Comparison of ENCODE assay signal across 8 cellular contexts in genomic region chr11:75351541-75352416, GRCh38. TPM values are rescaled to one million over a fixed set of nuclear protein-coding genes. Genes with fewer than 3 reads are reported as not detected.
DNase-seq lines count a peak whose midpoint lies in the region; ATAC-seq and TF ChIP-seq lines count a peak whose summit lies in the region.

Gene ARRB1 (minus strand): TSS chr11:75351661. CDS start chr11:75351607, 54 bp downstream.

- H3K9me3 ChIP-seq in right cardiac atrium (ENCODE audit: control insufficient read depth, low read length), result no peaks in the 10 kb centered on the region

- peak; percentile 23; the same call in 1 of the 2 replicates for TF ChIP-seq CTCF in BJ (IDR thresholded peaks at IDR 0.05; ENCODE audit: insufficient read depth, low read depth, low read length)

- H3K36me3 ChIP-seq in BJ (ENCODE audit: control insufficient read depth, insufficient read depth, low read length), result no peaks in the 10 kb centered on the region

- POLR2A ChIA-PET in BJ (lab: Charles Lee), result no interaction called here

- intact Hi-C loops in right cardiac atrium (cut with DNase I), result no loop called here

- ATAC-seq in HG02938 (IDR thresholded peaks at IDR 0.05; ENCODE audit: unreplicated experiment) (peak; percentile 49), right cardiac atrium (peak; percentile 77 to 78), HG03175 (IDR thresholded peaks at IDR 0.05; ENCODE audit: unreplicated experiment) (no peak), GM21528 (IDR thresholded peaks at IDR 0.05; ENCODE audit: low FRiP score, unreplicated experiment) (no peak)

- H3K4me1 ChIP-seq in right cardiac atrium (ENCODE audit: control insufficient read depth, insufficient read depth, low read length), result peaks cover 20% of the 10 kb centered on the region

- DNase-seq in BJ (ENCODE audit: low read depth), result no peak
- DNase-seq in T-helper 1 cell, result peak; percentile 44 to 74 (median 54)
- DNase-seq in anterior cingulate cortex (lab: John Stamatoyannopoulos, UW), result peak in 38 of 58 donors; percentile 31 to 79 (median 54)
- peak; percentile 74 to 92 (median 91) for DNase-seq in right cardiac atrium
- no peak for DNase-seq in pulmonary artery endothelial cell (ENCODE audit: low read depth, low spot score)

- H3K27me3 ChIP-seq in BJ (ENCODE audit: control insufficient read depth, insufficient read depth, low read length), result no peaks in the 10 kb centered on the region
- H3K27me3 ChIP-seq in right cardiac atrium (ENCODE audit: control insufficient read depth, insufficient read depth), result no peaks in the 10 kb centered on the region

- WGBS in right cardiac atrium, result under 1% methylated on average over 94 of the region's 95 CpGs

- CTCF ChIA-PET in BJ (lab: Yijun Ruan, JAX), result interaction anchor here (0.9 to 2.1 kb wide), 5 partner anchors 11 to 72 kb away, joined by 3 to 8 read pairs (median 4); no protein-coding TSS in a partner anchor

- H3K4me3 ChIP-seq in BJ (ENCODE audit: low read depth, low read length) (peak within 1 kb of the TSS; percentile 53), right cardiac atrium (ENCODE audit: low read length) (peak within 1 kb of the TSS; percentile 56)

- peak within 1 kb of the TSS; percentile 74 for H3K27ac ChIP-seq in right cardiac atrium (ENCODE audit: low read length)

RNA-seq across cellular contexts. Expression of gene ARRB1, which starts in this region (rescaled TPM):
- polyA plus RNA-seq in BJ (2011; rRNA removed), result 10.0 and 15.7 TPM in 2 replicates
- polyA minus RNA-seq in BJ (2011; rRNA and poly(A)+ RNA removed), result 14.8 and 25.2 TPM in 2 replicates
- 10 to 100 TPM; 24.8 to 32.5 (median 27.4) TPM for total RNA-seq in right cardiac atrium
- 12.1 TPM for polyA plus RNA-seq in right cardiac atrium
- total RNA-seq in pulmonary artery endothelial cell, result 94.5 and 156 TPM in 2 replicates

Comparison
In these comparisons a context has a peak if more than half of its experiments do, and no peak if none do; other contexts are left out.
1. DNase-seq: peak in T-helper 1 cell (5 of 5), anterior cingulate cortex (38 of 58) and right cardiac atrium (3 of 3); none in BJ (single experiment) and pulmonary artery endothelial cell (single experiment).
2. ATAC-seq: peak in HG02938 (single experiment) and right cardiac atrium (2 of 2); none in HG03175 (single experiment) and GM21528 (single experiment).